20 cellular contexts compared by ENCODE assay signal in the genomic region with DNA sequence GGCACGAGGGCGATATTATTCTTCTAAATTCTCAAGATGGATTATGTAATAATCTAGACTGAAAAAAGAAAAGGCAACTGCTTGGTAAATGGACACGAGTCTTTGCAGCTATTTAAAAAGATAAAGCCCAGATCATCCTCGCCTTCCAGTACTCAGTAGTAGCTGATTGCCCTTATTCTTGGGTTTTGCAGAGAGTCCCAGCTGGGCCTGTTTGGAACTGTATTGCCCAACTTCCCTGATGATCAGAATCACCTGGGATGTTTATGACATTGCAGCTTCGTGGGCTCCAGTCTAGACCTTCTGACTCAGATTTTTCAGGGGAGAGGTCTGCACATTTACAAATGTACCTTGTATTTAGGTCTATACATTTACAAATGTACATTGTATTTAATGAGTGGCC.
"Had no signal": no experiment of that assay in that cellular context is flagged by ENCODE, and none has a peak within 500 bp of the region (broad histone marks: within the 10 kb centered on the region; RNA-seq: fewer than 3 reads in every experiment).

No MANE protein-coding gene starts in this region.

- H3K9ac ChIP-seq: SK-N-SH had no signal

- H3K9me3 ChIP-seq: MG63, SK-N-SH had no signal

- H3K4me3 ChIP-seq: MG63 had no signal

- H3K27ac ChIP-seq: HL-60, RWPE1 had no signal

- H3K27me3 ChIP-seq: MG63 had no signal

- DNase-seq: KBM-7, MG63, NCI-H1092, NCI-H1105 treated with DMSO at 0.1 percent for 48 hours, NCI-H1436, NCI-H187, NCI-H2029, NCI-H2081 treated with DMSO at 0.1 percent for 48 hours, NCI-H2171, NCI-H226, NCI-H446, NCI-H510A, NCI-H524 treated with DMSO at 0.1 percent for 48 hours, NCI-H69, NCI-H774, SHP77, SK-N-SH, SW 1271 had no signal

- H3K4me2 ChIP-seq: SK-N-SH had no signal
